In genomic region chr5:109334056-109334455, GRCh38 we compare ENCODE assay signal across 22 cellular contexts.
A peak's percentile ranks its signal among the peaks of the same experiment; 100 is the strongest.
DNase-seq lines count a peak whose midpoint lies in the region; ATAC-seq, FAIRE-seq and TF ChIP-seq lines count a peak whose summit lies in the region.
"Had no signal": no experiment of that assay in that cellular context is flagged by ENCODE, and none has a peak within 500 bp of the region (broad histone marks: within the 10 kb centered on the region; RNA-seq: fewer than 3 reads in every experiment).

No MANE protein-coding gene starts in this region.

- H3K9me3 ChIP-seq in astrocyte (ENCODE audit: insufficient read depth, low read depth, low read length), result no peaks in the 10 kb centered on the region
- H3K9me3 ChIP-seq: BLaER1, Caco-2, HAP-1 had no signal

- H3K4me3 Mint-ChIP-seq in activated CD4-positive, alpha-beta T cell treated with anti-CD3 and anti-CD28 coated beads, Interleukin-2, amount 10 ng/mL, durations not matched to agents 24 days and 14 days, result no peak overlapping the region
- no peak overlapping the region for H3K4me3 Mint-ChIP-seq in astrocyte (ENCODE audit: unreplicated experiment)
- H3K4me3 Mint-ChIP-seq: B cell; CD4-positive, CD25-positive, alpha-beta regulatory T cell; CD8-positive, alpha-beta T cell; GM23338; HFFc6 had no signal

- no peaks in the 10 kb centered on the region for H3K4me1 Mint-ChIP-seq in activated CD4-positive, alpha-beta T cell treated with anti-CD3 and anti-CD28 coated beads, Interleukin-2, amount 10 ng/mL, durations not matched to agents 24 days and 14 days
- peaks cover 2% of the 10 kb centered on the region for H3K4me1 Mint-ChIP-seq in astrocyte (ENCODE audit: low read depth, unreplicated experiment)
- H3K4me1 Mint-ChIP-seq: B cell had no signal

- no peak overlapping the region for H2AFZ ChIP-seq in astrocyte (ENCODE audit: low read depth, low read length)
- H2AFZ ChIP-seq: GM23338 had no signal

- H3K79me2 ChIP-seq in astrocyte (ENCODE audit: insufficient read depth, low read length), result no peaks in the 10 kb centered on the region

- H3K9ac ChIP-seq in astrocyte (ENCODE audit: low read length), result no peak overlapping the region
- H3K9ac ChIP-seq: BLaER1 had no signal

- peaks cover 2% of the 10 kb centered on the region for H3K4me1 ChIP-seq in astrocyte (ENCODE audit: insufficient read depth, low read length)
- H3K4me1 ChIP-seq: BLaER1, Caco-2, HAP-1 had no signal

- no peak overlapping the region for H3K4me3 ChIP-seq in astrocyte (ENCODE audit: insufficient read depth, low read depth, low read length)
- H3K4me3 ChIP-seq: BLaER1, GM23338, HAP-1 had no signal

- peaks cover 6% of the 10 kb centered on the region for H3K36me3 Mint-ChIP-seq in activated CD4-positive, alpha-beta T cell treated with anti-CD3 and anti-CD28 coated beads, Interleukin-2, amount 10 ng/mL, durations not matched to agents 24 days and 14 days (ENCODE audit: low read depth)
- H3K36me3 Mint-ChIP-seq in astrocyte (ENCODE audit: low read depth, unreplicated experiment), result peaks cover 5% of the 10 kb centered on the region

- H3K27me3 ChIP-seq in astrocyte (ENCODE audit: insufficient read depth, low read length), result no peaks in the 10 kb centered on the region
- H3K27me3 ChIP-seq: BLaER1 had no signal

- no peak for ATAC-seq in GM18505 (IDR thresholded peaks at IDR 0.05; ENCODE audit: unreplicated experiment)
- no peak for ATAC-seq in HG02884 (IDR thresholded peaks at IDR 0.05; ENCODE audit: unreplicated experiment)
- no peak for ATAC-seq in GM21786 (IDR thresholded peaks at IDR 0.05; ENCODE audit: unreplicated experiment)
- ATAC-seq: CD8-positive, alpha-beta T cell; GM23338 had no signal

- H3K4me2 ChIP-seq in astrocyte (ENCODE audit: low read length), result no peak overlapping the region
- H3K4me2 ChIP-seq: BLaER1, GM23338 had no signal

- intact Hi-C loops in activated CD4-positive, alpha-beta T cell treated with anti-CD3 and anti-CD28 coated beads, Interleukin-2, amount 10 ng/mL, durations not matched to agents 24 days and 14 days (cut with micrococcal nuclease), result no loop called here

- H3K9me3 Mint-ChIP-seq in activated CD4-positive, alpha-beta T cell treated with anti-CD3 and anti-CD28 coated beads, Interleukin-2, amount 10 ng/mL, durations not matched to agents 24 days and 14 days, result no peaks in the 10 kb centered on the region
- no peaks in the 10 kb centered on the region for H3K9me3 Mint-ChIP-seq in astrocyte (ENCODE audit: unreplicated experiment)
- H3K9me3 Mint-ChIP-seq: CD4-positive, CD25-positive, alpha-beta regulatory T cell; CD8-positive, alpha-beta T cell; GM23338; HFFc6 had no signal

- no peak overlapping the region for H3K27ac Mint-ChIP-seq in activated CD4-positive, alpha-beta T cell treated with anti-CD3 and anti-CD28 coated beads, Interleukin-2, amount 10 ng/mL, durations not matched to agents 24 days and 14 days
- H3K27ac Mint-ChIP-seq in astrocyte (ENCODE audit: unreplicated experiment), result no peak overlapping the region
- H3K27ac Mint-ChIP-seq: B cell; CD4-positive, CD25-positive, alpha-beta regulatory T cell; CD8-positive, alpha-beta T cell; GM23338; HFFc6 had no signal

- TF ChIP-seq POLR2A in GM18505 (IDR thresholded peaks at IDR 0.05; ENCODE audit: borderline replicate concordance, extremely low read depth, insufficient read depth, insufficient read length), result no peak

- FAIRE-seq in astrocyte (lab: Jason Lieb, UNC) (peak; percentile 9), islet of Langerhans (lab: Jason Lieb, UNC) (peak; percentile 55)
- FAIRE-seq: GM12892, GM19239, H54 had no signal

- no peaks in the 10 kb centered on the region for H3K27me3 Mint-ChIP-seq in activated CD4-positive, alpha-beta T cell treated with anti-CD3 and anti-CD28 coated beads, Interleukin-2, amount 10 ng/mL, durations not matched to agents 24 days and 14 days
- no peaks in the 10 kb centered on the region for H3K27me3 Mint-ChIP-seq in astrocyte (ENCODE audit: low read depth, unreplicated experiment)
- H3K27me3 Mint-ChIP-seq: B cell; CD4-positive, CD25-positive, alpha-beta regulatory T cell had no signal

- TF ChIP-seq CTCF in astrocyte (IDR thresholded peaks at IDR 0.05; ENCODE audit: insufficient read depth, low read depth, low read length), result no peak

- DNase-seq in activated CD4-positive, alpha-beta T cell treated with anti-CD3 and anti-CD28 coated beads, Interleukin-2, amount 10 ng/mL, durations not matched to agents 24 days and 14 days, result peak; percentile 16
- DNase-seq in activated CD4-positive, alpha-beta T cell treated with anti-CD3 and anti-CD28 coated beads for 1 hour, result no peak
- DNase-seq in astrocyte (ENCODE audit: low read depth), result no peak
- DNase-seq: Caco-2; CD4-positive, CD25-positive, alpha-beta regulatory T cell; CD8-positive, alpha-beta T cell; DMS153; DND-41; HFFc6 had no signal

- H3K27ac ChIP-seq in astrocyte (ENCODE audit: low read depth, low read length), result no peak overlapping the region
- H3K27ac ChIP-seq: 22Rv1, BLaER1, C4-2B had no signal

- H3K36me3 ChIP-seq in astrocyte (ENCODE audit: insufficient read depth, low read length), result peaks cover 24% of the 10 kb centered on the region
- H3K36me3 ChIP-seq: HAP-1 had no signal

- H4K20me1 ChIP-seq in astrocyte (ENCODE audit: insufficient read depth, low read length), result peaks cover 8% of the 10 kb centered on the region
- H4K20me1 ChIP-seq: BLaER1 had no signal
